Comparison of ENCODE assay signal across 21 cellular contexts in the genomic region with DNA sequence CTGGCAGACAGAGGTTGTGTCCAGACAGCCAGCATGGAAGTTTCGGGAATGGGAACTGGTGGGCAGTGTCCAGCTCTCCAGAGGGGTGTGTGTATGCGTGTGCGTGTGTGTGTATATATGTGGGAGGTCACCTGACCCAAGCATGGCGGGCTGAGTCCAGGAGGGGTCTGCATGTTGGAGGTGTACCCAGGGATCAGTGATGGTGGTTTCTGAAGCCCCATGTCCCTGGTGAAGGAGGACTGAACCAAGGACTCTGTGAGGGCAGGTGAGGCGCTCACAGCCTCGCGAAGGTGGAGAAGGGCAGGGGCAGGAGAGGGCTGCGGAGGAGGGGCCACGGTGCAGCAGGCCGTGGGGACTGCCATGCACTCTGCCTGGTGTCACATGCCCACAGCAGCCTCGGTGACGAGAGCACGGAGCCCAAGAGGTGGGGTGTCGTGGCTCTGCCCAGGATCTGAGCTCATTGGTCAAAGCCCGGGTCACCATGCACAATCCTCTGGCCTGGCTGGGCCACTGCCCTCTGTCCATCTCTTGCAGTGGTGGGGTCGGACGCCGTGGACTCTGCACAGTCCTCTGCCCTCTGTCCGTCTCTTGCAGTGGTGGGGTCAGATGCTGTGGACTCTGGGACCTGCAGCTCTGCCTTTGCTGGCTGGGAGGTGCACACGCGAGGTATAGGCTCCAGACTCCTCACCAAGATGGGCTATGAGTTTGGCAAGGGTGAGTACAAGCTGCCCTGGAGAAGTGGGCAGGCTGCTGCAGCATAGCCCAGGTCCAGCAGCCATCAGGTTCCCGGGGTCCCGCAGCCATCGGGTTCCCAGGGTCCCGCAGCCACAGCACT. TPM values are rescaled to one million over a fixed set of nuclear protein-coding genes. Genes with fewer than 3 reads are reported as not detected.
DNase-seq lines count a peak whose midpoint lies in the region; ATAC-seq, FAIRE-seq and TF ChIP-seq lines count a peak whose summit lies in the region.
"Had no signal": no experiment of that assay in that cellular context is flagged by ENCODE, and none has a peak within 500 bp of the region (broad histone marks: within the 10 kb centered on the region; RNA-seq: fewer than 3 reads in every experiment).

No MANE protein-coding gene starts in this region.

- no peak overlapping the region for H3K27ac ChIP-seq in PC-3 (ENCODE audit: low read length)
- H3K27ac ChIP-seq: ascending aorta, colonic mucosa, epithelial cell of prostate, KMS-11, neural progenitor cell, tibial nerve had no signal

- peaks cover 36% of the 10 kb centered on the region for H3K4me1 ChIP-seq in mucosa of descending colon (ENCODE audit: low read depth)
- no peaks in the 10 kb centered on the region for H3K4me1 ChIP-seq in PC-3 (ENCODE audit: insufficient read depth, low read length)

- CTCF ChIA-PET in activated CD4-positive, alpha-beta T cell treated with anti-CD3 and anti-CD28 coated beads, Interleukin-2, amount 10 ng/mL, durations not matched to agents 7 days and 5 days (lab: Charles Lee), result interaction anchor here (1.1 to 2.7 kb wide), 4 partner anchors 9 to 197 kb away, joined by 3 to 12 read pairs (median 4); a partner anchor contains a TSS
- CTCF ChIA-PET in PC-3 (lab: Charles Lee), result no interaction called here

- peaks cover 28% of the 10 kb centered on the region for H3K4me1 Mint-ChIP-seq in activated CD4-positive, alpha-beta T cell treated with anti-CD3 and anti-CD28 coated beads, Interleukin-2, amount 10 ng/mL, durations not matched to agents 7 days and 5 days
- H3K4me1 Mint-ChIP-seq: neural progenitor cell had no signal

- no peaks in the 10 kb centered on the region for H3F3A ChIP-seq in PC-3 (ENCODE audit: low read length, unreplicated experiment)

- no peak overlapping the region for H3K4me3 Mint-ChIP-seq in activated CD4-positive, alpha-beta T cell treated with anti-CD3 and anti-CD28 coated beads, Interleukin-2, amount 10 ng/mL, durations not matched to agents 7 days and 5 days
- H3K4me3 Mint-ChIP-seq: activated T-helper 17 cell treated with anti-CD3 and anti-CD28 coated beads, Interleukin-2, amount 50 U/mL, for 72 hours; neural progenitor cell had no signal

- FAIRE-seq in HTR-8/SVneo (lab: Jason Lieb, UNC), result peak; percentile 9

- DNase-seq in activated CD4-positive, alpha-beta T cell treated with anti-CD3 and anti-CD28 coated beads, Interleukin-2, amount 10 ng/mL, durations not matched to agents 7 days and 5 days, result no peak
- DNase-seq in activated CD4-positive, alpha-beta T cell treated with anti-CD3 and anti-CD28 coated beads, Interleukin-2, amount 50 U/mL, for 48 hours, result no peak
- DNase-seq in HTR-8/SVneo (ENCODE audit: insufficient read length, low spot score) (no peak), mucosa of descending colon (peak in 2 of 3 donors; percentile 25 to 49), pons (ENCODE audit: low spot score) (no peak), PC-3 (no peak)
- DNase-seq: activated CD4-positive, alpha-beta T cell treated with anti-CD3 and anti-CD28 coated beads, Interleukin-2, amount 50 U/mL, for 1 hour; colonic mucosa; GF-D8; NCI-H1105; NCI-H226; NK-92 treated with Interleukin-12 subunit alpha and Interleukin-12 subunit beta, amount 100 ng/mL, for 24 hours; Right ventricle myocardium superior; stimulated activated CD4-positive, alpha-beta T cell treated with anti-CD3 and anti-CD28 coated beads, Interleukin-4, amount 100 ng/mL, for 4 hours; T1000 had no signal

- TF ChIP-seq CTCF in mucosa of descending colon (IDR thresholded peaks at IDR 0.05) (no peak), PC-3 (conservative IDR thresholded peaks at IDR 0.05; ENCODE audit: low read depth, low read length) (no peak)

- no peaks in the 10 kb centered on the region for H3K9me3 ChIP-seq in mucosa of descending colon
- H3K9me3 ChIP-seq in PC-3 (ENCODE audit: low read length), result no peaks in the 10 kb centered on the region
- H3K9me3 ChIP-seq: ascending aorta, colonic mucosa, tibial nerve had no signal

- H3K27me3 ChIP-seq in PC-3 (ENCODE audit: low read length), result no peaks in the 10 kb centered on the region
- H3K27me3 ChIP-seq: ascending aorta, colonic mucosa, tibial nerve had no signal

- no peaks in the 10 kb centered on the region for H4K20me1 ChIP-seq in PC-3 (ENCODE audit: low read length)

- no peaks in the 10 kb centered on the region for H3K9me3 Mint-ChIP-seq in activated CD4-positive, alpha-beta T cell treated with anti-CD3 and anti-CD28 coated beads, Interleukin-2, amount 10 ng/mL, durations not matched to agents 7 days and 5 days
- H3K9me3 Mint-ChIP-seq: activated T-helper 17 cell treated with anti-CD3 and anti-CD28 coated beads, Interleukin-2, amount 50 U/mL, for 72 hours; neural progenitor cell had no signal

- H3K4me3 ChIP-seq in mucosa of descending colon (no peak overlapping the region), PC-3 (ENCODE audit: low read length) (no peak overlapping the region)
- H3K4me3 ChIP-seq: ascending aorta, colonic mucosa, neural progenitor cell, tibial nerve had no signal

- no peaks in the 10 kb centered on the region for H3K9me2 ChIP-seq in PC-3 (replicated peaks; ENCODE audit: low read length)

- H3K27me3 Mint-ChIP-seq in activated CD4-positive, alpha-beta T cell treated with anti-CD3 and anti-CD28 coated beads, Interleukin-2, amount 10 ng/mL, durations not matched to agents 7 days and 5 days, result no peaks in the 10 kb centered on the region
- H3K27me3 Mint-ChIP-seq: activated T-helper 17 cell treated with anti-CD3 and anti-CD28 coated beads, Interleukin-2, amount 50 U/mL, for 72 hours had no signal

- no peak for ATAC-seq in mucosa of descending colon
- no peak for ATAC-seq in PC-3
- ATAC-seq: activated T-helper 17 cell treated with anti-CD3 and anti-CD28 coated beads, Interleukin-2, amount 50 U/mL, for 72 hours had no signal

- peak overlapping the region; percentile 76 for H3K27ac Mint-ChIP-seq in activated CD4-positive, alpha-beta T cell treated with anti-CD3 and anti-CD28 coated beads, Interleukin-2, amount 10 ng/mL, durations not matched to agents 7 days and 5 days
- H3K27ac Mint-ChIP-seq: activated T-helper 17 cell treated with anti-CD3 and anti-CD28 coated beads, Interleukin-2, amount 50 U/mL, for 72 hours; neural progenitor cell had no signal

- intact Hi-C loops in mucosa of descending colon (cut with DNase I, micrococcal nuclease), result no loop called here
- intact Hi-C loops in PC-3 (cut with micrococcal nuclease), result no loop called here

- peaks cover 14% of the 10 kb centered on the region; the same call in 1 of the 2 replicates for H3K79me2 ChIP-seq in PC-3 (ENCODE audit: low read length)

- POLR2A ChIA-PET in activated CD4-positive, alpha-beta T cell treated with anti-CD3 and anti-CD28 coated beads, Interleukin-2, amount 10 ng/mL, durations not matched to agents 7 days and 5 days (lab: Charles Lee), result interaction anchor here (0.6 kb wide), 1 partner anchor 1564 kb away, joined by 3 read pairs; no protein-coding TSS in a partner anchor
- POLR2A ChIA-PET in PC-3 (lab: Charles Lee; ENCODE audit: unreplicated experiment), result no interaction called here

- no TSS peak for BruUV-seq in PC-3 (replicated peaks; lab: Mats Ljungman, UMichigan)

- peaks cover 35% of the 10 kb centered on the region for H3K36me3 Mint-ChIP-seq in activated CD4-positive, alpha-beta T cell treated with anti-CD3 and anti-CD28 coated beads, Interleukin-2, amount 10 ng/mL, durations not matched to agents 7 days and 5 days (ENCODE audit: low read depth)

- H2AFZ ChIP-seq in PC-3 (ENCODE audit: low read length), result no peak overlapping the region
- H2AFZ ChIP-seq: neural progenitor cell had no signal

- H3K4me2 ChIP-seq in PC-3 (ENCODE audit: low read length), result no peak overlapping the region
- H3K4me2 ChIP-seq: KMS-11, neural progenitor cell had no signal

- H3K36me3 ChIP-seq in mucosa of descending colon (ENCODE audit: low read depth), result no peaks in the 10 kb centered on the region
- no peaks in the 10 kb centered on the region; the same call in 1 of the 2 replicates for H3K36me3 ChIP-seq in PC-3 (ENCODE audit: low read depth, low read length)
- H3K36me3 ChIP-seq: neural progenitor cell had no signal

- H3K9ac ChIP-seq in PC-3 (ENCODE audit: low read length), result no peak overlapping the region
- H3K9ac ChIP-seq: KMS-11, neural progenitor cell had no signal

RNA-seq across cellular contexts. Expression of a gene that starts 2.1 kb away (rescaled TPM):
- 100 to 1,000 TPM; 253 to 302 TPM for total RNA-seq in activated CD4-positive, alpha-beta T cell treated with anti-CD3 and anti-CD28 coated beads, Interleukin-2, amount 10 ng/mL, durations not matched to agents 7 days and 5 days
- total RNA-seq in mucosa of descending colon (10 to 100 TPM; 10.4 to 11.2 (median 10.8) TPM), PC-3 (2014; rRNA removed) (17.3 and 18.6 TPM in 2 replicates)

RNA-seq across cellular contexts. Expression of a gene that starts 5.2 kb away (rescaled TPM):
- 100 to 1,000 TPM; 105 to 129 TPM for total RNA-seq in activated CD4-positive, alpha-beta T cell treated with anti-CD3 and anti-CD28 coated beads, Interleukin-2, amount 10 ng/mL, durations not matched to agents 7 days and 5 days
- total RNA-seq in mucosa of descending colon (10 to 100 TPM; 44.9 to 65.0 (median 50.6) TPM), PC-3 (2014; rRNA removed) (116 TPM in 2 replicates)

RNA-seq across cellular contexts. Expression of a gene that starts 26.5 kb away (rescaled TPM):
- total RNA-seq in activated CD4-positive, alpha-beta T cell treated with anti-CD3 and anti-CD28 coated beads, Interleukin-2, amount 10 ng/mL, durations not matched to agents 7 days and 5 days, result 10 to 100 TPM; 37.3 to 43.3 TPM
- total RNA-seq in mucosa of descending colon (10 to 100 TPM; 24.3 to 34.0 (median 31.7) TPM), PC-3 (2014; rRNA removed) (37.9 and 56.8 TPM in 2 replicates)

RNA-seq across cellular contexts. Expression of a gene that starts 26.6 kb away (rescaled TPM):
- 10 to 100 TPM; 52.7 to 64.5 TPM for total RNA-seq in activated CD4-positive, alpha-beta T cell treated with anti-CD3 and anti-CD28 coated beads, Interleukin-2, amount 10 ng/mL, durations not matched to agents 7 days and 5 days
- 10 to 100 TPM; 64.5 to 69.7 (median 68.6) TPM for total RNA-seq in mucosa of descending colon
- 71.2 and 73.5 TPM in 2 replicates for total RNA-seq in PC-3 (2014; rRNA removed)

RNA-seq across cellular contexts. Expression of a gene that starts 37.9 kb away (rescaled TPM):
- total RNA-seq in activated CD4-positive, alpha-beta T cell treated with anti-CD3 and anti-CD28 coated beads, Interleukin-2, amount 10 ng/mL, durations not matched to agents 7 days and 5 days, result 1 to 10 TPM in 1 of 2 experiments, not detected in 1; 1.0 TPM
- total RNA-seq in mucosa of descending colon (10 to 100 TPM in 1 of 3 donors, not detected in 2; 19.7 TPM), PC-3 (2014; rRNA removed) (41.6 and 59.0 TPM in 2 replicates)
- total RNA-seq: activated T-helper 17 cell treated with anti-CD3 and anti-CD28 coated beads, Interleukin-2, amount 50 U/mL, for 72 hours had no signal

Comparison
In these comparisons a context has a peak if more than half of its experiments do, and no peak if none do; other contexts are left out.
1. DNase-seq: peak in mucosa of descending colon (2 of 3); none in activated CD4-positive, alpha-beta T cell treated with anti-CD3 and anti-CD28 coated beads, Interleukin-2, amount 10 ng/mL, durations not matched to agents 7 days and 5 days (single experiment), activated CD4-positive, alpha-beta T cell treated with anti-CD3 and anti-CD28 coated beads, Interleukin-2, amount 50 U/mL, for 48 hours (0 of 2), HTR-8/SVneo (single experiment), pons (single experiment) and PC-3 (single experiment).
2. RNA of a gene that starts 2.1 kb away (total RNA-seq): 253 to 302 TPM in activated CD4-positive, alpha-beta T cell treated with anti-CD3 and anti-CD28 coated beads, Interleukin-2, amount 10 ng/mL, durations not matched to agents 7 days and 5 days; 17.3 to 18.6 TPM in PC-3 and 10.4 to 11.2 TPM in mucosa of descending colon; every median in the first group is over 10 times any median in the second.